ENCODE assay signal across 10 cellular contexts in the genomic region with DNA sequence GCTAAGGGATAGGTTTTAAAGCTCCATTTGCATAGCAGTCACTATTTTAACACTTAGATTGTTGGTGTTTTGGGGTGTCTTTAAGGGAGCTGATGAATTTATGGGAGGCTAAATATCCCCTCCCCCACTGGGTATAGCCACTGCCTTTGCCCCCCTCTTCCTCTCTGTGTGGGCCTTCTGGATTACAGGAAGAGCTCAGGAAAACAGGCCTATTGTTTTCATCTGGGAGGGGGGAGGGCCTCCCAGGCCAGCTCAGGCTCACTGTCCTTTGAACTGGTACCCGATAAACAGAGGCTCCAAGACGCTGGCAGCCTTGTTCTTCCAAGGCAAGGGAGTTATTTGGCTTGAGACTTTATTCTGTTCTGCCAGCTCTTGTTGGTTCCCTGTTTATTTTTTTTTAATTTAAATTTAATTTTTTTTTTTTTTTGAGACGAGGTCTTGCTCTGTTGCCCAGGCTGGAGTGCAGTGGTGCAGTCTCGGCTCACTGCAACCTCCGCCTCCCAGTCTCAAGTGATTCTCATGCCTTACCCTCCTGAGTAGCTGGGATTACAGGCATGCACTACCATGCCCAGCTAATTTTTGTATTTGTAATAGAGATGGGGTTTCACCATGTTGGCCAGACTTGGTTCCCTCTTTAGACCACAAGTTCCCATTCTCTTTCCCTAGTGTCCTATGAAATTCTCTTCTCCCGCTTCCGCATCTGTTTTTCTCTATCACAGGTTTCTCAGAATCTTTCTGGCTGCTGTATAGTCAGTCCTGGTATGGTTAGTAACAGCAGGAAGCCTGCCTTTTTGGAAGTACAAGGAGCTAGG. TPM values are rescaled to one million over a fixed set of nuclear protein-coding genes. Genes with fewer than 3 reads are reported as not detected.
A peak's percentile ranks its signal among the peaks of the same experiment; 100 is the strongest.
DNase-seq lines count a peak whose midpoint lies in the region; ATAC-seq and TF ChIP-seq lines count a peak whose summit lies in the region.
"Had no signal": no experiment of that assay in that cellular context is flagged by ENCODE, and none has a peak within 500 bp of the region (broad histone marks: within the 10 kb centered on the region; RNA-seq: fewer than 3 reads in every experiment).

No MANE protein-coding gene starts in this region.

- no peaks in the 10 kb centered on the region for H3K9me2 ChIP-seq in HCT116 (ENCODE audit: insufficient read depth)

- H2AFZ ChIP-seq in HCT116 (ENCODE audit: low read depth, low read length, poor library complexity, severe bottlenecking): no peak overlapping the region

- H3K27ac Mint-ChIP-seq in chondrocyte (ENCODE audit: unreplicated experiment): peak overlapping the region; percentile 80
- H3K27ac Mint-ChIP-seq: activated B cell treated with CpG ODN at 0.5 μM for 24 hours had no signal

- ATAC-seq in HCT116 (peak; percentile 20; the same call in 1 of the 2 replicates), sciatic nerve (peak; percentile 88), HG02885 (IDR thresholded peaks at IDR 0.05; ENCODE audit: poor library complexity, unreplicated experiment) (no peak)

- no peaks in the 10 kb centered on the region for H3K27me3 ChIP-seq in HCT116 (ENCODE audit: insufficient read depth, low read length)

- no peaks in the 10 kb centered on the region for H3K9me3 Mint-ChIP-seq in chondrocyte (ENCODE audit: low read depth)
- H3K9me3 Mint-ChIP-seq: activated B cell treated with CpG ODN at 0.5 μM for 24 hours had no signal

- no peaks in the 10 kb centered on the region for H4K20me1 ChIP-seq in HCT116 (ENCODE audit: insufficient read depth)

- intact Hi-C loops in HCT116 (cut with micrococcal nuclease) (no loop called here), sciatic nerve (cut with DNase I) (no loop called here)

- no peak overlapping the region for H3K4me3 ChIP-seq in HCT116 (replicated peaks in 1 of 2; ENCODE audit: low read depth in 1 of 2, low read length in 2 of 2)

- no TSS peak for BruUV-seq in HCT116 (replicated peaks; lab: Mats Ljungman, UMichigan)

- H3K4me2 ChIP-seq in HCT116 (ENCODE audit: low read length): peak overlapping the region; percentile 35

- H3K4me3 Mint-ChIP-seq in chondrocyte (ENCODE audit: unreplicated experiment): no peak overlapping the region
- H3K4me3 Mint-ChIP-seq: activated B cell treated with CpG ODN at 0.5 μM for 24 hours had no signal

- H3K36me3 ChIP-seq in HCT116 (ENCODE audit: control insufficient read depth in 1 of 2, insufficient read depth in 2 of 2, low read length in 2 of 2): no peaks in the 10 kb centered on the region

- no peaks in the 10 kb centered on the region for H3K27me3 Mint-ChIP-seq in chondrocyte (ENCODE audit: low read depth)
- H3K27me3 Mint-ChIP-seq: activated B cell treated with CpG ODN at 0.5 μM for 24 hours had no signal

- TF ChIP-seq CTCF in HCT116 (IDR thresholded peaks at IDR 0.05 in 2 of 3, conservative IDR thresholded peaks at IDR 0.05 in 1 of 3; ENCODE audit: borderline replicate concordance in 1 of 3, insufficient read depth in 1 of 3, low read depth in 2 of 3, low read length in 2 of 3) (no peak), chondrocyte (IDR thresholded peaks at IDR 0.05) (no peak)

- CTCF ChIA-PET in HCT116 (lab: Charles Lee): no interaction called here

- no peaks in the 10 kb centered on the region for H3K9me3 ChIP-seq in HCT116 (ENCODE audit: control insufficient read depth in 1 of 2, insufficient read depth in 1 of 2, low read depth in 1 of 2, low read length in 2 of 2)

- H3K9ac ChIP-seq in HCT116 (ENCODE audit: low read length): no peak overlapping the region

- H3K79me2 ChIP-seq in HCT116 (ENCODE audit: insufficient read depth, low read length): peaks cover 67% of the 10 kb centered on the region

- DNase-seq in HCT116 (ENCODE audit: low read depth, low spot score) (no peak), chondrocyte (ENCODE audit: low spot score) (no peak), islet precursor cell (peak; percentile 84), sciatic nerve (ENCODE audit: low spot score) (no peak), NCI-H2196 (lab: John Stamatoyannopoulos, UW; ENCODE audit: unreplicated experiment) (no peak), HK-2 (ENCODE audit: unreplicated experiment) (no peak)
- DNase-seq in effector CD4-positive, alpha-beta T cell: no peak
- DNase-seq: activated B cell treated with CpG ODN at 0.5 μM for 24 hours; stimulated activated CD4-positive, alpha-beta T cell treated with anti-CD3 and anti-CD28 coated beads, Interleukin-4, amount 100 ng/mL, for 4 hours had no signal

- H3K4me1 ChIP-seq in HCT116 (ENCODE audit: control insufficient read depth in 1 of 2, insufficient read depth in 2 of 2, low read length in 2 of 2): peaks cover 12 to 36% of the 10 kb centered on the region in 2 experiments; a peak in 3 of 4 replicates

- TF ChIP-seq RAD21 in HCT116 (IDR thresholded peaks at IDR 0.05; ENCODE audit: low read depth): no peak

- peaks cover 8% of the 10 kb centered on the region for H3K36me3 Mint-ChIP-seq in chondrocyte (ENCODE audit: low read depth)

- RAD21 ChIA-PET in HCT116 (lab: Charles Lee; ENCODE audit: low non-redundant PET in 1 of 2, low total read pairs in 2 of 2, uncharacterized antibody in 2 of 2, unreplicated experiment in 2 of 2): interaction anchor here in 1 of 2 experiments (0.5 kb wide), 2 partner anchors 10 to 25 kb away, joined by 3 read pairs; no protein-coding TSS in a partner anchor

- POLR2A ChIA-PET in HCT116 (lab: Charles Lee): interaction anchor here (1.2 to 1.3 kb wide), 3 partner anchors 10 to 21 kb away, joined by 3 to 4 read pairs (median 4); no protein-coding TSS in a partner anchor

- TF ChIP-seq POLR2A in HCT116 (IDR thresholded peaks at IDR 0.05; ENCODE audit: borderline replicate concordance, extremely low read depth, insufficient read depth, insufficient read length): no peak

- peak overlapping the region; percentile 28; the same call in 1 of the 2 replicates for H3K27ac ChIP-seq in HCT116 (ENCODE audit: low read depth, low read length)

- H3K4me1 Mint-ChIP-seq in chondrocyte (ENCODE audit: low read depth): peaks cover 44% of the 10 kb centered on the region

TF ChIP-seq in HCT116, 20 proteins besides CTCF, POLR2A, EP300 and RAD21 (continues in another document):
- TF ChIP-seq EZH2 (IDR thresholded peaks at IDR 0.05) (no peak), SRF (IDR thresholded peaks at IDR 0.05; ENCODE audit: low read depth) (no peak), SP1 (IDR thresholded peaks at IDR 0.05; ENCODE audit: low read depth) (no peak), ZFX (IDR thresholded peaks at IDR 0.05) (no peak), FOSL1 (IDR thresholded peaks at IDR 0.05; ENCODE audit: low read depth) (no peak), SIN3A (IDR thresholded peaks at IDR 0.05; ENCODE audit: low read depth) (no peak), YY1 (IDR thresholded peaks at IDR 0.05; ENCODE audit: extremely low read depth, insufficient replicate concordance, low read depth, low read length) (no peak), CEBPB (IDR thresholded peaks at IDR 0.05; ENCODE audit: low read depth) (no peak), EZH2phosphoT487 (IDR thresholded peaks at IDR 0.05; ENCODE audit: borderline replicate concordance) (no peak), REST (IDR thresholded peaks at IDR 0.05; ENCODE audit: low read depth) (no peak)

RNA-seq across cellular contexts. Expression of gene MINK1, which starts 25.1 kb away (rescaled TPM):
- 85.2 TPM for total RNA-seq in HCT116 (2021; ENCODE audit: unreplicated experiment)
- 71.0 and 85.8 TPM in 2 replicates for polyA plus RNA-seq in HCT116 (2012)
- total RNA-seq in chondrocyte: 89.1 to 93.0 TPM (median 90.6 TPM) in 3 replicates
- total RNA-seq in sciatic nerve: 95.0 TPM

RNA-seq across cellular contexts. Expression of gene C17orf107, which starts 41.1 kb away (rescaled TPM):
- 1.7 TPM for total RNA-seq in HCT116 (2021; ENCODE audit: unreplicated experiment)
- 0.45 and 0.47 TPM in 2 replicates for polyA plus RNA-seq in HCT116 (2012)
- total RNA-seq in chondrocyte: 1.5 to 1.8 TPM (median 1.6 TPM) in 3 replicates
- total RNA-seq in sciatic nerve: 2.4 TPM

RNA-seq across cellular contexts. Expression of gene CHRNE, which starts 44.6 kb away (rescaled TPM):
- 0.30 TPM for total RNA-seq in HCT116 (2021; ENCODE audit: unreplicated experiment)
- polyA plus RNA-seq in HCT116 (2012): 0.30 and 0.36 TPM in 2 replicates
- 0.22 to 0.35 TPM in 2 of 3 replicates, not detected in the other for total RNA-seq in chondrocyte
- 2.3 TPM for total RNA-seq in sciatic nerve

RNA-seq across cellular contexts. Expression of gene PLD2, which starts 51.3 kb away (rescaled TPM):
- total RNA-seq in HCT116 (2021; ENCODE audit: unreplicated experiment): 47.7 TPM
- 39.8 and 42.3 TPM in 2 replicates for polyA plus RNA-seq in HCT116 (2012)
- 30.3 to 35.3 TPM (median 32.1 TPM) in 3 replicates for total RNA-seq in chondrocyte
- 47.0 TPM for total RNA-seq in sciatic nerve
